ENCODE assay signal across 8 cellular contexts in genomic region chr19:51799311-51799997, GRCh38. TPM values are rescaled to one million over a fixed set of nuclear protein-coding genes. Genes with fewer than 3 reads are reported as not detected.
A peak's percentile ranks its signal among the peaks of the same experiment; 100 is the strongest.
DNase-seq lines count a peak whose midpoint lies in the region; ATAC-seq and TF ChIP-seq lines count a peak whose summit lies in the region.

No MANE protein-coding gene starts in this region.

- no TSS peak for BruUV-seq in Panc1 (replicated peaks; lab: Mats Ljungman, UMichigan)

- no peaks in the 10 kb centered on the region for H3K27me3 ChIP-seq in Panc1 (ENCODE audit: control insufficient read depth, insufficient read depth, low read length)
- H3K27me3 ChIP-seq in fibroblast of lung (ENCODE audit: control insufficient read depth, insufficient read depth, low read length), result no peaks in the 10 kb centered on the region
- no peaks in the 10 kb centered on the region for H3K27me3 ChIP-seq in osteoblast (ENCODE audit: insufficient read depth, low read length)

- ATAC-seq in Panc1 (peak; percentile 94), HG03175 (IDR thresholded peaks at IDR 0.05; ENCODE audit: unreplicated experiment) (no peak), GM21619 (IDR thresholded peaks at IDR 0.05; ENCODE audit: unreplicated experiment) (no peak)

- CTCF ChIA-PET in Panc1 (lab: Charles Lee), result interaction anchor here (1.3 kb wide), 1 partner anchor 22 kb away, joined by 3 read pairs; no protein-coding TSS in a partner anchor

- H2AFZ ChIP-seq in fibroblast of lung (ENCODE audit: low read length) (no peak overlapping the region), osteoblast (ENCODE audit: low read length) (peak overlapping the region; percentile 82)

- H3K4me1 Mint-ChIP-seq in immature natural killer cell, result no peaks in the 10 kb centered on the region

- no peak overlapping the region for H3K27ac ChIP-seq in Panc1 (ENCODE audit: low read length)
- H3K27ac ChIP-seq in fibroblast of lung (ENCODE audit: insufficient read depth, low read length), result peak overlapping the region; percentile 65
- H3K27ac ChIP-seq in osteoblast (ENCODE audit: low read depth, low read length), result peak overlapping the region; percentile 82

- H3K36me3 Mint-ChIP-seq in immature natural killer cell, result peaks cover 0 to 4% (median under 1%) of the 10 kb centered on the region in 3 donors

- H4K20me1 ChIP-seq in fibroblast of lung (ENCODE audit: control insufficient read depth, extremely low read depth, insufficient read depth, low read length), result no peaks in the 10 kb centered on the region
- no peaks in the 10 kb centered on the region for H4K20me1 ChIP-seq in osteoblast (ENCODE audit: insufficient read depth, low read length)

- intact Hi-C loops in Panc1 (cut with micrococcal nuclease; ENCODE audit: unreplicated experiment), result no loop called here

- no peak overlapping the region for H3K9ac ChIP-seq in fibroblast of lung (ENCODE audit: insufficient read depth, low read length)

- TF ChIP-seq CTCF in Panc1 (IDR thresholded peaks at IDR 0.05), result no peak
- peak in 1 of 2 donors; percentile 7 for TF ChIP-seq CTCF in fibroblast of lung (conservative IDR thresholded peaks at IDR 0.05 in 1 of 2, IDR thresholded peaks at IDR 0.05 in 1 of 2; ENCODE audit: low read depth in 1 of 2, low read length in 2 of 2)
- peak; percentile 30 for TF ChIP-seq CTCF in osteoblast (IDR thresholded peaks at IDR 0.05; ENCODE audit: extremely low read depth, low read depth, low read length)

- POLR2A ChIA-PET in Panc1 (lab: Charles Lee), result interaction anchor here (0.6 kb wide), 1 partner anchor 61 kb away, joined by 9 read pairs; no protein-coding TSS in a partner anchor

- no peak overlapping the region for H3K4me3 ChIP-seq in Panc1 (ENCODE audit: low read depth in 2 of 2, low read length in 2 of 2)
- H3K4me3 ChIP-seq in fibroblast of lung (replicated peaks in 1 of 4; ENCODE audit: control extremely low read depth in 1 of 4, insufficient read depth in 1 of 4, low read depth in 3 of 4, low read length in 4 of 4), result peak overlapping the region in 2 of 4 experiments; percentile 0 to 28
- H3K4me3 ChIP-seq in osteoblast (ENCODE audit: insufficient read depth, low read length), result peak overlapping the region; percentile 56

- H3K4me3 Mint-ChIP-seq in immature natural killer cell, result no peak overlapping the region

- peaks cover 0 to 15% (median 1%) of the 10 kb centered on the region in 3 donors for H3K27me3 Mint-ChIP-seq in immature natural killer cell (ENCODE audit: low read depth in 3 of 3)

- no peaks in the 10 kb centered on the region for H3K9me3 ChIP-seq in Panc1 (ENCODE audit: control insufficient read depth, insufficient read depth, low read depth, low read length)
- no peaks in the 10 kb centered on the region for H3K9me3 ChIP-seq in fibroblast of lung (ENCODE audit: control insufficient read depth, insufficient read depth, low read depth, low read length)
- H3K9me3 ChIP-seq in osteoblast (ENCODE audit: low read depth, low read length), result no peaks in the 10 kb centered on the region

- H3K27ac Mint-ChIP-seq in immature natural killer cell, result no peak overlapping the region

- H3K9me3 Mint-ChIP-seq in immature natural killer cell, result peaks cover 0 to 6% (median 0%) of the 10 kb centered on the region in 6 donors

- in situ Hi-C loops in Panc1 (cut with HindIII; ENCODE audit: low pct_unique_long_range_greater_than_20kb, low sequenced_read_pairs), result no loop called here

- H3K36me3 ChIP-seq in Panc1 (ENCODE audit: control insufficient read depth, insufficient read depth, low read length) (no peaks in the 10 kb centered on the region), fibroblast of lung (ENCODE audit: control insufficient read depth, insufficient read depth, low read length) (no peaks in the 10 kb centered on the region), osteoblast (ENCODE audit: insufficient read depth, low read length) (no peaks in the 10 kb centered on the region)

- H3K79me2 ChIP-seq in fibroblast of lung (ENCODE audit: control insufficient read depth, insufficient read depth, low read length) (no peaks in the 10 kb centered on the region), osteoblast (ENCODE audit: insufficient read depth, low read length) (no peaks in the 10 kb centered on the region)

- H3K4me1 ChIP-seq in Panc1 (ENCODE audit: control insufficient read depth, insufficient read depth, low read length), result no peaks in the 10 kb centered on the region
- peaks cover 5% of the 10 kb centered on the region for H3K4me1 ChIP-seq in fibroblast of lung (ENCODE audit: control insufficient read depth, extremely low read depth, insufficient read depth, low read length)
- H3K4me1 ChIP-seq in osteoblast (ENCODE audit: insufficient read depth, low read length), result peaks cover 18% of the 10 kb centered on the region

- DNase-seq in CMK (ENCODE audit: low read depth) (peak; percentile 68), Panc1 (ENCODE audit: low read depth, low spot score) (no peak), fibroblast of lung (ENCODE audit: low read depth in 2 of 2) (peak; percentile 97), osteoblast (ENCODE audit: insufficient read length, low spot score, missing footprints) (peak; percentile 91), immature natural killer cell (no peak)
- no peak for DNase-seq in activated CD4-positive, alpha-beta T cell treated with anti-CD3 and anti-CD28 coated beads for 1 hour

- H3K4me2 ChIP-seq in fibroblast of lung (ENCODE audit: extremely low read depth, insufficient read depth, low read length) (peak overlapping the region; percentile 18), osteoblast (ENCODE audit: insufficient read depth, low read length) (peak overlapping the region; percentile 69)

RNA-seq across cellular contexts. Expression of gene FPR3, which starts 4.5 kb away (rescaled TPM):
- 0.08 TPM for total RNA-seq in Panc1 (2021; ENCODE audit: unreplicated experiment)
- polyA plus RNA-seq in Panc1 (2012; ENCODE audit: insufficient read length), result not detected
- under 0.01 TPM in 1 of 2 replicates, not detected in the other for total RNA-seq in fibroblast of lung
- not detected in 2 replicates for polyA plus RNA-seq in fibroblast of lung
- not detected in 2 replicates for polyA plus RNA-seq in fibroblast of lung (2012)
- polyA minus RNA-seq in fibroblast of lung (ENCODE audit: low replicate concordance), result not detected in 2 replicates
- total RNA-seq in osteoblast, result 0.59 and 1.1 TPM in 2 replicates
- not detected for polyA plus RNA-seq in immature natural killer cell

RNA-seq across cellular contexts. Expression of gene FPR2, which starts 38.5 kb away (rescaled TPM):
- total RNA-seq in Panc1 (2021; ENCODE audit: unreplicated experiment) (not detected), fibroblast of lung (not detected in 2 replicates), osteoblast (0.29 and 0.36 TPM in 2 replicates)
- polyA plus RNA-seq in Panc1 (2012; ENCODE audit: insufficient read length), result not detected
- polyA plus RNA-seq in fibroblast of lung (0.12 TPM in 1 of 2 replicates, not detected in the other), immature natural killer cell (not detected)
- polyA plus RNA-seq in fibroblast of lung (2012), result not detected in 2 replicates
- polyA minus RNA-seq in fibroblast of lung (ENCODE audit: low replicate concordance), result not detected in 2 replicates

RNA-seq across cellular contexts. Expression of gene FPR1, which starts 47.8 kb away (rescaled TPM):
- not detected for total RNA-seq in Panc1 (2021; ENCODE audit: unreplicated experiment)
- polyA plus RNA-seq in Panc1 (2012; ENCODE audit: insufficient read length), result not detected
- total RNA-seq in fibroblast of lung, result not detected in 2 replicates
- 0.14 TPM in 1 of 2 replicates, not detected in the other for polyA plus RNA-seq in fibroblast of lung
- polyA plus RNA-seq in fibroblast of lung (2012), result not detected in 2 replicates
- polyA minus RNA-seq in fibroblast of lung (ENCODE audit: low replicate concordance), result not detected in 2 replicates
- 4.4 and 5.1 TPM in 2 replicates for total RNA-seq in osteoblast
- polyA plus RNA-seq in immature natural killer cell, result 1 to 10 TPM; 1.8 to 6.9 (median 1.8) TPM

Comparison
In these comparisons a context has a peak if more than half of its experiments do, and no peak if none do; other contexts are left out.
1. DNase-seq: peak in CMK (single experiment), fibroblast of lung (2 of 2) and osteoblast (single experiment); none in Panc1 (single experiment), activated CD4-positive, alpha-beta T cell treated with anti-CD3 and anti-CD28 coated beads for 1 hour (single experiment) and immature natural killer cell (0 of 3).